9 cellular contexts compared by ENCODE assay signal in the genomic region with DNA sequence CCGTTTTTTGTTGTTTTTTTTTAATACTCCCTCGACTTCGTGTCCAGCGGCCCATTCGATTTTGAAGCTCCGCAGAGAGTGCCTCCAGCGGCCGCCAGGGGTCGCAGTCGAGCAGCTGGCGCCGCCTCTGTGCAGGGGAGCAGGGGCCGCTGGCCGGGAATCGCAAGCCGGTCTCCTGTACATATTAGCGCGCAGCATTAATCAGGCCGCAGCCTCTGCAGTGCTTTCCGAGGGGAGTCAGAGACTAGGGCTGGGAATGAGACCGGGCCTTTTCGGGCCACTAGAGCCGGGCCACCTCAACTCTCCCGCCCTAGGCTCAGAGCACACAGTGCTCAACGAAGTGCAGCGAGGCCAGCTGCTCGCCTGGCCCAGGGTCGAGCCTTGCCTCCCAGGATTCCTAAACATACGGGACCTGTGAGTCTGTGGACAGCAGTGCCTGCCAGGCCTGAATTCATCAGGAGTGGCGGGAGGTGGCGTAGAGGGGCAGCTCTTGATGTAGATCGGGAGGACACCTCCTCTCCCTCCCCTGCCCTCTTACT.
DNase-seq lines count a peak whose midpoint lies in the region; ATAC-seq, FAIRE-seq and TF ChIP-seq lines count a peak whose summit lies in the region.
"Had no signal": no experiment of that assay in that cellular context is flagged by ENCODE, and none has a peak within 500 bp of the region (broad histone marks: within the 10 kb centered on the region; RNA-seq: fewer than 3 reads in every experiment).

No MANE protein-coding gene starts in this region.

- H2AFZ ChIP-seq in H1 (ENCODE audit: low read length) = peak overlapping the region; percentile 84

- no peak overlapping the region for H3K4ac ChIP-seq in H1 (replicated peaks; ENCODE audit: insufficient read length, low read depth, low read length)

- POLR2A ChIA-PET in H1 (lab: Charles Lee; ENCODE audit: partially characterized antibody) = interaction anchor here (0.6 to 1.4 kb wide), 3 partner anchors 20 to 99 kb away, joined by 3 read pairs; no protein-coding TSS in a partner anchor

- H2BK5ac ChIP-seq in H1 (ENCODE audit: low read depth, low read length) = no peak overlapping the region

- WGBS in H1 (ENCODE audit: extremely low coverage in 1 of 2, insufficient coverage in 1 of 2, insufficient read length in 1 of 2, insufficient replicate concordance in 2 of 2, low coverage in 1 of 2, low lambda C conversion rate in 2 of 2, missing lambda C conversion rate in 1 of 2), 2 experiments = 23% methylated on average over 31 of the region's 32 CpGs; no CpG with 5 or more reads in 1 of the 2 experiments

- H3K27ac ChIP-seq in H1 (ENCODE audit: low read depth, low read length) = no peak overlapping the region

- H2AK5ac ChIP-seq in H1 (ENCODE audit: low read depth, low read length) = no peak overlapping the region

- TF ChIP-seq CTCF in GM12872 (IDR thresholded peaks at IDR 0.05; ENCODE audit: insufficient read depth, low read depth, low read length) (peak; percentile 84), H1 (IDR thresholded peaks at IDR 0.05; ENCODE audit: control extremely low read depth in 1 of 3, insufficient read depth in 1 of 3, low read depth in 1 of 3, low read length in 3 of 3) (peak; percentile 82 to 92 (median 84))

- H2BK15ac ChIP-seq in H1 (ENCODE audit: low read length) = no peak overlapping the region; the same call in 1 of the 2 replicates

- no peaks in the 10 kb centered on the region for H3K79me1 ChIP-seq in H1 (ENCODE audit: low read depth, low read length)

- peaks cover 0 to 12% (median 3%) of the 10 kb centered on the region in 4 experiments; a peak in 3 of 7 replicates for H3K4me1 ChIP-seq in H1 (replicated peaks in 1 of 4; ENCODE audit: control insufficient read depth in 3 of 4, insufficient read depth in 4 of 4, low read length in 3 of 4)

- peak overlapping the region; percentile 74 for H4K8ac ChIP-seq in H1 (ENCODE audit: extremely low read depth, insufficient read depth, low read length)

- TF ChIP-seq POLR2A in H1 (IDR thresholded peaks at IDR 0.05; ENCODE audit: control extremely low read depth in 1 of 2, low read depth in 2 of 2, low read length in 2 of 2) = no peak

- peak overlapping the region; percentile 8 for H4K91ac ChIP-seq in H1 (replicated peaks; ENCODE audit: insufficient read length, low read length)

- peak overlapping the region; percentile 76 for H3K18ac ChIP-seq in H1 (ENCODE audit: extremely low read depth, low read length)

- H3K79me2 ChIP-seq in H1 (ENCODE audit: control insufficient read depth in 1 of 2, insufficient read depth in 2 of 2, low read length in 2 of 2) = no peaks in the 10 kb centered on the region

- H3K23ac ChIP-seq in H1 (ENCODE audit: insufficient read length) = no peak overlapping the region

- no peaks in the 10 kb centered on the region for H4K20me1 ChIP-seq in H1 (replicated peaks in 1 of 2; ENCODE audit: control insufficient read depth in 1 of 2, insufficient read depth in 2 of 2, low read length in 2 of 2)

- no peak for TF ChIP-seq EP300 in H1 (IDR thresholded peaks at IDR 0.05; ENCODE audit: borderline replicate concordance in 1 of 2, low read depth in 2 of 2, low read length in 2 of 2)

- ATAC-seq in HG02870 (IDR thresholded peaks at IDR 0.05; ENCODE audit: unreplicated experiment) (peak; percentile 59), HG03460 (IDR thresholded peaks at IDR 0.05; ENCODE audit: unreplicated experiment) (no peak)

- H2BK20ac ChIP-seq in H1 (ENCODE audit: low read length) = no peak overlapping the region; the same call in 1 of the 2 replicates

- H2BK12ac ChIP-seq in H1 (ENCODE audit: low read depth, low read length) = peak overlapping the region; percentile 82; the same call in 1 of the 2 replicates

- no peak overlapping the region for H3K56ac ChIP-seq in H1 (replicated peaks; ENCODE audit: insufficient read length, low read depth, low read length)

- H3K9ac ChIP-seq in H1 (replicated peaks in 1 of 4; ENCODE audit: extremely low read depth in 1 of 4, low read depth in 3 of 4, low read length in 3 of 4) = no peak overlapping the region

- TF ChIP-seq RAD21 in H1 (IDR thresholded peaks at IDR 0.05 in 1 of 2, conservative IDR thresholded peaks at IDR 0.05 in 1 of 2; ENCODE audit: low read depth in 2 of 2, low read length in 2 of 2) = peak; percentile 86 to 89

- no peak overlapping the region for H3K4me3 ChIP-seq in H1 (ENCODE audit: extremely low read depth in 1 of 4, insufficient read depth in 2 of 4, low read depth in 3 of 4, low read length in 4 of 4)

- no peak overlapping the region for H2BK120ac ChIP-seq in H1 (replicated peaks; ENCODE audit: low read depth, low read length)

- no peaks in the 10 kb centered on the region for H3K9me3 ChIP-seq in H1 (ENCODE audit: insufficient read depth in 2 of 2, low read depth in 1 of 2, low read length in 1 of 2)

- CTCF ChIA-PET in H1 (lab: Charles Lee; ENCODE audit: partially characterized antibody) = interaction anchor here (0.6 to 3.1 kb wide), 53 partner anchors 9 to 889 kb away, joined by 3 to 14 read pairs (median 4); no protein-coding TSS in a partner anchor

- H3K14ac ChIP-seq in H1 (ENCODE audit: insufficient read length) = no peak overlapping the region

- H3K4me2 ChIP-seq in H1 (ENCODE audit: insufficient read depth in 1 of 2, low read depth in 2 of 2, low read length in 2 of 2) = peak overlapping the region; percentile 1 to 56; a peak in 3 of 4 replicates

- no peak for FAIRE-seq in H1 (lab: Jason Lieb, UNC)
- FAIRE-seq: islet of Langerhans had no signal

- H4K5ac ChIP-seq in H1 (ENCODE audit: insufficient read length, low read depth, low read length) = no peak overlapping the region

- no peaks in the 10 kb centered on the region for H3K36me3 ChIP-seq in H1 (ENCODE audit: control insufficient read depth in 2 of 4, insufficient read depth in 4 of 4, low read length in 3 of 4)

- peaks cover 0 to 8% (median 4%) of the 10 kb centered on the region in 4 experiments; a peak in 5 of 7 replicates for H3K27me3 ChIP-seq in H1 (replicated peaks in 1 of 4; ENCODE audit: control insufficient read depth in 3 of 4, extremely low read depth in 1 of 4, insufficient read depth in 3 of 4, low read length in 3 of 4)

- DNase-seq in NCI-H226 = peak; percentile 11
- peak; percentile 5 to 45 for DNase-seq in activated CD8-positive, alpha-beta memory T cell treated with anti-CD3 and anti-CD28 coated beads for 1 hour (ENCODE audit: extremely low read depth in 1 of 2, low read depth in 1 of 2)
- peak; percentile 47 to 88 for DNase-seq in H1 (ENCODE audit: low read depth in 1 of 2, low spot score in 2 of 2)
- DNase-seq in mesenteric fat pad (ENCODE audit: low spot score) = peak; percentile 95
- peak; percentile 5 to 11 for DNase-seq in stimulated activated CD8-positive, alpha-beta memory T cell treated with anti-CD3 and anti-CD28 coated beads, Interleukin-15, amount 100 ng/mL, for 4 hours (ENCODE audit: low read depth in 2 of 2)

- no peaks in the 10 kb centered on the region; the same call in 1 of the 2 replicates for H3K23me2 ChIP-seq in H1 (ENCODE audit: low read depth, low read length)

TF ChIP-seq in H1, 55 proteins besides CTCF, POLR2A, EP300 and RAD21:
- no peak for TF ChIP-seq SRF (IDR thresholded peaks at IDR 0.05; ENCODE audit: low read depth, low read length)

Comparison
In these comparisons a context has a peak if more than half of its experiments do, and no peak if none do; other contexts are left out.
1. DNase-seq: peak in every context shown above with its lines; median percentile 95 in mesenteric fat pad; 68 in H1; 25 in activated CD8-positive, alpha-beta memory T cell treated with anti-CD3 and anti-CD28 coated beads for 1 hour; 11 in NCI-H226; 8 in stimulated activated CD8-positive, alpha-beta memory T cell treated with anti-CD3 and anti-CD28 coated beads, Interleukin-15, amount 100 ng/mL, for 4 hours.